ENCODE assay signal across 9 cellular contexts in genomic region chr7:95595825-95596182, GRCh38. TPM values are rescaled to one million over a fixed set of nuclear protein-coding genes. Genes with fewer than 3 reads are reported as not detected.
DNase-seq lines count a peak whose midpoint lies in the region; TF ChIP-seq lines count a peak whose summit lies in the region.
"Had no signal": no experiment of that assay in that cellular context is flagged by ENCODE, and none has a peak within 500 bp of the region (broad histone marks: within the 10 kb centered on the region; RNA-seq: fewer than 3 reads in every experiment).

No MANE protein-coding gene starts in this region.

- H3K4me3 ChIP-seq in PC-9 (peak overlapping the region; percentile 66), epithelial cell of proximal tubule (ENCODE audit: low read depth, low read length) (peak overlapping the region; percentile 71), thymus (ENCODE audit: low read length) (peak overlapping the region; percentile 11)
- H3K4me3 ChIP-seq in CD4-positive, alpha-beta memory T cell (ENCODE audit: low read length in 2 of 2), result no peak overlapping the region

- H3K27ac Mint-ChIP-seq in CD4-positive, alpha-beta memory T cell, result no peak overlapping the region
- H3K27ac Mint-ChIP-seq: activated naive CD8-positive, alpha-beta T cell had no signal

- no peak for TF ChIP-seq CTCF in PC-9 (conservative IDR thresholded peaks at IDR 0.05)
- no peak for TF ChIP-seq CTCF in epithelial cell of proximal tubule (conservative IDR thresholded peaks at IDR 0.05; ENCODE audit: low read depth, low read length)
- TF ChIP-seq CTCF in GM10248 (IDR thresholded peaks at IDR 0.05; ENCODE audit: control extremely low read depth, extremely low read depth, low read depth, missing control alignments), result no peak

- H3K36me3 Mint-ChIP-seq in CD4-positive, alpha-beta memory T cell, result no peaks in the 10 kb centered on the region
- H3K36me3 Mint-ChIP-seq: activated naive CD8-positive, alpha-beta T cell had no signal

- DNase-seq in PC-9 (no peak), epithelial cell of proximal tubule (ENCODE audit: low read depth) (no peak), midbrain (lab: John Stamatoyannopoulos, UW) (peak; percentile 52), ureter (ENCODE audit: low spot score) (no peak), GM10248 (ENCODE audit: extremely low spot score) (no peak)
- DNase-seq in CD4-positive, alpha-beta memory T cell, result no peak
- DNase-seq in stimulated activated CD4-positive, alpha-beta T cell treated with anti-CD3 and anti-CD28 coated beads, Interleukin-4, amount 100 ng/mL, for 1 hour, result no peak

- H3K27me3 ChIP-seq in PC-9 (ENCODE audit: insufficient read depth, low read depth) (no peaks in the 10 kb centered on the region), thymus (ENCODE audit: control insufficient read depth, insufficient read depth) (peaks cover 7% of the 10 kb centered on the region)
- no peaks in the 10 kb centered on the region for H3K27me3 ChIP-seq in CD4-positive, alpha-beta memory T cell (ENCODE audit: insufficient read depth, low read length)

- no peak overlapping the region for H3K4me3 Mint-ChIP-seq in CD4-positive, alpha-beta memory T cell
- H3K4me3 Mint-ChIP-seq: activated naive CD8-positive, alpha-beta T cell had no signal

- no peaks in the 10 kb centered on the region for H4K20me1 ChIP-seq in PC-9 (ENCODE audit: insufficient read depth)

- BruUV-seq in PC-9 (replicated peaks; lab: Mats Ljungman, UMichigan), result TSS peak; percentile 70

- H3K9me2 ChIP-seq in PC-9 (ENCODE audit: insufficient read depth), result no peaks in the 10 kb centered on the region

- H3K4me1 Mint-ChIP-seq in CD4-positive, alpha-beta memory T cell, result peaks cover 0 to 7% (median 4%) of the 10 kb centered on the region in 4 donors

- peak overlapping the region; percentile 77 for H3K4me2 ChIP-seq in PC-9

- intact Hi-C loops in PC-9 (cut with micrococcal nuclease; ENCODE audit: unreplicated experiment), result loop anchor here (1.0 kb wide), 2 partner anchors 12 to 46 kb away; no protein-coding TSS in a partner anchor
- intact Hi-C loops in CD4-positive, alpha-beta memory T cell (cut with micrococcal nuclease), result no loop called here

- 0 out of 2 replicates have a peak overlapping the region, but pooled peaks have one; percentile 40 for H3K27ac ChIP-seq in PC-9
- H3K27ac ChIP-seq in thymus (ENCODE audit: low read depth), result peak overlapping the region; percentile 61
- H3K27ac ChIP-seq in CD4-positive, alpha-beta memory T cell (ENCODE audit: low read depth, low read length), result no peak overlapping the region

- H3K9me3 Mint-ChIP-seq in CD4-positive, alpha-beta memory T cell, result peaks cover 0 to 6% (median 3%) of the 10 kb centered on the region in 8 donors

- POLR2A ChIA-PET in PC-9 (lab: Charles Lee; ENCODE audit: unreplicated experiment), result no interaction called here
- POLR2A ChIA-PET in GM10248 (lab: Yijun Ruan, JAX), result no interaction called here
- POLR2A ChIA-PET in CD4-positive, alpha-beta memory T cell (lab: Charles Lee; ENCODE audit: partially characterized antibody), result no interaction called here

- H3K36me3 ChIP-seq in PC-9 (ENCODE audit: low read depth) (no peaks in the 10 kb centered on the region), thymus (ENCODE audit: control insufficient read depth, insufficient read depth) (no peaks in the 10 kb centered on the region)
- no peaks in the 10 kb centered on the region for H3K36me3 ChIP-seq in CD4-positive, alpha-beta memory T cell (ENCODE audit: insufficient read depth, low read length)

- H3K4me1 ChIP-seq in PC-9 (replicated peaks; ENCODE audit: insufficient read depth) (peaks cover 13% of the 10 kb centered on the region), thymus (ENCODE audit: control insufficient read depth, insufficient read depth, low read length) (no peaks in the 10 kb centered on the region)
- H3K4me1 ChIP-seq in CD4-positive, alpha-beta memory T cell (ENCODE audit: insufficient read depth, low read length), result no peaks in the 10 kb centered on the region

- H3K9me3 ChIP-seq in PC-9 (ENCODE audit: insufficient read depth, low read depth), result no peaks in the 10 kb centered on the region
- no peaks in the 10 kb centered on the region for H3K9me3 ChIP-seq in thymus (ENCODE audit: control insufficient read depth)
- H3K9me3 ChIP-seq in CD4-positive, alpha-beta memory T cell (ENCODE audit: control insufficient read depth in 1 of 2, low read length in 2 of 2), result no peaks in the 10 kb centered on the region

- CTCF ChIA-PET in PC-9 (lab: Charles Lee), result interaction anchor here (0.6 kb wide), 1 partner anchor 749 kb away, joined by 3 read pairs; no protein-coding TSS in a partner anchor
- CTCF ChIA-PET in GM10248 (lab: Yijun Ruan, JAX), result no interaction called here
- CTCF ChIA-PET in CD4-positive, alpha-beta memory T cell (lab: Charles Lee; ENCODE audit: partially characterized antibody), result no interaction called here

- peaks cover 12 to 19% of the 10 kb centered on the region in 2 donors for H3K27me3 Mint-ChIP-seq in CD4-positive, alpha-beta memory T cell

- peak overlapping the region; percentile 94 for H2AFZ ChIP-seq in PC-9

- no peaks in the 10 kb centered on the region; the same call in 1 of the 2 replicates for H3F3A ChIP-seq in PC-9 (ENCODE audit: insufficient read depth, low read depth)

- WGBS in thymus, result 77% methylated on average over 7 of the region's 7 CpGs

- H3K79me2 ChIP-seq in PC-9 (ENCODE audit: low read depth), result no peaks in the 10 kb centered on the region

RNA-seq across cellular contexts. Expression of gene PDK4, which starts 0.5 kb away (rescaled TPM):
- 2.4 and 4.8 TPM in 2 replicates for total RNA-seq in PC-9 (2021)
- 0.29 and 0.52 TPM in 2 replicates for total RNA-seq in epithelial cell of proximal tubule
- polyA plus RNA-seq in thymus, result 153 TPM
- 27.8 TPM for total RNA-seq in ureter
- total RNA-seq in CD4-positive, alpha-beta memory T cell, result under 1 TPM; 0.35 to 0.44 TPM
- polyA plus RNA-seq in CD4-positive, alpha-beta memory T cell, result not detected

Comparison
In these comparisons a context has a peak if more than half of its experiments do, and no peak if none do; other contexts are left out.
1. H3K4me3 ChIP-seq: peak in PC-9 (single experiment), epithelial cell of proximal tubule (single experiment) and thymus (single experiment); none in CD4-positive, alpha-beta memory T cell (0 of 2).